15 cellular contexts compared by ENCODE assay signal in the genomic region with DNA sequence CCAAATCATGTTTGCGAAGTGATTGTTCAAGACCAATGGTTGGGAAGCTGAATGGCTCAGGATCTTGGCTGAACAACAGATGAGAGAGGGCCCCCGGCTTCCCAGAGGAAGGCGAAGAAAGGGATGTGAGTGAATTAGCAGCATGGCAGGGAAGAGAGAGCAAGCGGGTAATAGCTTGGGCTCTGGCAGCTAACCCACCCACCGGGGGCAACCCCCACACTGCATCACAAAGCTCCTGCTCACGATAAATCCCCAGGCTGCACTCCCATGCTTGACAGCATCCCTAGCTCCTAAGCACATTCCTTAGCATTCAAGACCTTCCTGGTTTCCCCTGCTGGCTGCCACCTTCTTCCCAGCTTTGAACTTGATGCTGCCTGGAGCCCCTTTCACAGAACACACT. TPM values are rescaled to one million over a fixed set of nuclear protein-coding genes. Genes with fewer than 3 reads are reported as not detected.
DNase-seq lines count a peak whose midpoint lies in the region; ATAC-seq, FAIRE-seq and TF ChIP-seq lines count a peak whose summit lies in the region.
"Had no signal": no experiment of that assay in that cellular context is flagged by ENCODE, and none has a peak within 500 bp of the region (broad histone marks: within the 10 kb centered on the region; RNA-seq: fewer than 3 reads in every experiment).

No MANE protein-coding gene starts in this region.

- no peaks in the 10 kb centered on the region for H3K36me3 Mint-ChIP-seq in neural progenitor cell
- no peaks in the 10 kb centered on the region for H3K36me3 Mint-ChIP-seq in stimulated activated effector memory CD8-positive, alpha-beta T cell treated with anti-CD3 and anti-CD28 coated beads, Interleukin-12 subunit alpha, Interleukin-12 subunit beta, amount 100 ng/mL, for 72 hours
- H3K36me3 Mint-ChIP-seq: CD4-positive, CD25-positive, alpha-beta regulatory T cell had no signal

- H3K9ac ChIP-seq in HepG2 (ENCODE audit: insufficient read depth, low read depth, low read length) (no peak overlapping the region), neural progenitor cell (no peak overlapping the region)
- H3K9ac ChIP-seq: BLaER1 treated with 17β-estradiol and CSF1 and Interleukin-3, amounts not matched to agents 10 nM and 100 nM had no signal

- H3F3A ChIP-seq in neural progenitor cell (ENCODE audit: low read depth) = peaks cover 13% of the 10 kb centered on the region

- no peaks in the 10 kb centered on the region for H3K79me2 ChIP-seq in HepG2 (ENCODE audit: insufficient read depth, low read length)
- no peaks in the 10 kb centered on the region for H3K79me2 ChIP-seq in neural progenitor cell (ENCODE audit: low read depth)

- H3K4me2 ChIP-seq in HepG2 (ENCODE audit: low read depth, low read length) = no peak overlapping the region
- peak overlapping the region; percentile 53 for H3K4me2 ChIP-seq in neural progenitor cell
- H3K4me2 ChIP-seq: BLaER1 treated with 17β-estradiol and CSF1 and Interleukin-3, amounts not matched to agents 10 nM and 100 nM had no signal

- H3K4me1 ChIP-seq in HepG2 (ENCODE audit: insufficient read depth, low read length) (peaks cover 47% of the 10 kb centered on the region), right lobe of liver (peaks cover 0 to 8% (median 0%) of the 10 kb centered on the region in 4 donors), neural progenitor cell (peaks cover 15% of the 10 kb centered on the region), ascending aorta (no peaks in the 10 kb centered on the region)

- H4K20me1 ChIP-seq in HepG2 (ENCODE audit: insufficient read depth, low read length) (no peaks in the 10 kb centered on the region), neural progenitor cell (ENCODE audit: low read depth) (no peaks in the 10 kb centered on the region)
- H4K20me1 ChIP-seq: BLaER1 treated with 17β-estradiol and CSF1 and Interleukin-3, amounts not matched to agents 10 nM and 100 nM had no signal

- no peak for ATAC-seq in HepG2
- ATAC-seq in right lobe of liver = no peak
- ATAC-seq in stimulated activated effector memory CD8-positive, alpha-beta T cell treated with anti-CD3 and anti-CD28 coated beads, Interleukin-12 subunit alpha, Interleukin-12 subunit beta, amount 100 ng/mL, for 72 hours = no peak

- POLR2A ChIA-PET in HepG2 (lab: Yijun Ruan, JAX) = interaction anchor here (1.6 kb wide), 1 partner anchor 138 kb away, joined by 3 read pairs; no protein-coding TSS in a partner anchor

- BruUV-seq in HepG2 (replicated peaks; lab: Mats Ljungman, UMichigan) = no TSS peak

- in situ Hi-C loops in HepG2 (cut with HindIII; ENCODE audit: extremely low pct_ligation_motif_present, low pct_unique_long_range_greater_than_20kb) = no loop called here

- no peak overlapping the region for H3K27ac ChIP-seq in HepG2 (ENCODE audit: extremely low read length, insufficient read depth, low read length)
- no peak overlapping the region for H3K27ac ChIP-seq in right lobe of liver
- peak overlapping the region; percentile 4 for H3K27ac ChIP-seq in neural progenitor cell
- no peak overlapping the region for H3K27ac ChIP-seq in ascending aorta
- H3K27ac ChIP-seq: 22Rv1; BLaER1 treated with 17β-estradiol and CSF1 and Interleukin-3, amounts not matched to agents 10 nM and 100 nM had no signal

- H3K4me3 Mint-ChIP-seq in neural progenitor cell = no peak overlapping the region
- H3K4me3 Mint-ChIP-seq in stimulated activated effector memory CD8-positive, alpha-beta T cell treated with anti-CD3 and anti-CD28 coated beads, Interleukin-12 subunit alpha, Interleukin-12 subunit beta, amount 100 ng/mL, for 72 hours = no peak overlapping the region
- H3K4me3 Mint-ChIP-seq: CD4-positive, CD25-positive, alpha-beta regulatory T cell had no signal

- H3K9me3 Mint-ChIP-seq in neural progenitor cell = no peaks in the 10 kb centered on the region
- H3K9me3 Mint-ChIP-seq in stimulated activated effector memory CD8-positive, alpha-beta T cell treated with anti-CD3 and anti-CD28 coated beads, Interleukin-12 subunit alpha, Interleukin-12 subunit beta, amount 100 ng/mL, for 72 hours = no peaks in the 10 kb centered on the region

- H3K4me3 ChIP-seq in HepG2 (replicated peaks in 1 of 3; ENCODE audit: insufficient read depth in 1 of 3, low read depth in 2 of 3, low read length in 3 of 3) (no peak overlapping the region), right lobe of liver (no peak overlapping the region), neural progenitor cell (no peak overlapping the region), ascending aorta (no peak overlapping the region)
- H3K4me3 ChIP-seq: BLaER1 treated with 17β-estradiol and CSF1 and Interleukin-3, amounts not matched to agents 10 nM and 100 nM; HAP-1 had no signal

- TF ChIP-seq RAD21 in HepG2 (CRISPR knock-in tag; IDR thresholded peaks at IDR 0.05) = no peak

- intact Hi-C loops in HepG2 (cut with micrococcal nuclease; ENCODE audit: unreplicated experiment) = no loop called here
- intact Hi-C loops in right lobe of liver (cut with DNase I) = no loop called here
- intact Hi-C loops in ascending aorta (cut with DNase I) = no loop called here

- 64% methylated on average over 6 of the region's 6 CpGs for WGBS in HepG2 (ENCODE audit: low lambda C conversion rate)
- 75% methylated on average over 5 of the region's 6 CpGs for WGBS in right lobe of liver (ENCODE audit: insufficient coverage, low coverage, low lambda C conversion rate, missing lambda C conversion rate)

- no peak overlapping the region for H3K27ac Mint-ChIP-seq in neural progenitor cell
- peak overlapping the region; percentile 63 for H3K27ac Mint-ChIP-seq in stimulated activated effector memory CD8-positive, alpha-beta T cell treated with anti-CD3 and anti-CD28 coated beads, Interleukin-12 subunit alpha, Interleukin-12 subunit beta, amount 100 ng/mL, for 72 hours
- H3K27ac Mint-ChIP-seq: CD4-positive, CD25-positive, alpha-beta regulatory T cell had no signal

- FAIRE-seq in HepG2 (lab: Jason Lieb, UNC) = no peak
- FAIRE-seq: HTR-8/SVneo had no signal

- no peaks in the 10 kb centered on the region for H3K36me3 ChIP-seq in HepG2 (replicated peaks in 1 of 2; ENCODE audit: control insufficient read depth in 1 of 2, insufficient read depth in 2 of 2, low read length in 2 of 2)
- no peaks in the 10 kb centered on the region for H3K36me3 ChIP-seq in right lobe of liver
- H3K36me3 ChIP-seq in neural progenitor cell = no peaks in the 10 kb centered on the region
- H3K36me3 ChIP-seq in ascending aorta = no peaks in the 10 kb centered on the region
- H3K36me3 ChIP-seq: BLaER1 treated with 17β-estradiol and CSF1 and Interleukin-3, amounts not matched to agents 10 nM and 100 nM; HAP-1 had no signal

- H3K9me3 ChIP-seq in HepG2 (ENCODE audit: low read length) (no peaks in the 10 kb centered on the region), right lobe of liver (no peaks in the 10 kb centered on the region), neural progenitor cell (ENCODE audit: low read depth) (no peaks in the 10 kb centered on the region), ascending aorta (no peaks in the 10 kb centered on the region)
- H3K9me3 ChIP-seq: BLaER1 treated with 17β-estradiol and CSF1 and Interleukin-3, amounts not matched to agents 10 nM and 100 nM; HAP-1 had no signal

- no peak for DNase-seq in HepG2 (ENCODE audit: low spot score)
- DNase-seq in right lobe of liver = no peak
- DNase-seq in ecto neural progenitor cell (ENCODE audit: low spot score) = peak; percentile 61
- peak; percentile 62 for DNase-seq in neural progenitor cell (ENCODE audit: low spot score)
- DNase-seq in stimulated activated effector memory CD8-positive, alpha-beta T cell treated with anti-CD3 and anti-CD28 coated beads, Interleukin-12 subunit alpha, Interleukin-12 subunit beta, amount 100 ng/mL, for 72 hours (ENCODE audit: low spot score in 2 of 2) = no peak
- DNase-seq in NCI-H1105 treated with DMSO at 0.1 percent for 48 hours (lab: John Stamatoyannopoulos, UW) = no peak
- DNase-seq in NCI-H2107 treated with DMSO at 0.1 percent for 48 hours (lab: John Stamatoyannopoulos, UW; ENCODE audit: unreplicated experiment) = no peak
- no peak for DNase-seq in ascending aorta (ENCODE audit: low spot score in 2 of 2)
- DNase-seq: Calu3; CD4-positive, CD25-positive, alpha-beta regulatory T cell; DMS 273 treated with DMSO at 0.1 percent for 48 hours had no signal

- CTCF ChIA-PET in HepG2 (lab: Yijun Ruan, JAX; ENCODE audit: low intra/inter-chr PET ratio, low total read pairs) = no interaction called here

- TF ChIP-seq EP300 in HepG2 (IDR thresholded peaks at IDR 0.05; ENCODE audit: low read depth in 2 of 2, low read length in 2 of 2) (no peak), HepG2 (CRISPR knock-in tag; IDR thresholded peaks at IDR 0.05; ENCODE audit: borderline replicate concordance) (no peak)

- no peak for TF ChIP-seq CTCF in HepG2 (CRISPR knock-in tag; IDR thresholded peaks at IDR 0.05)
- no peak for TF ChIP-seq CTCF in right lobe of liver (IDR thresholded peaks at IDR 0.05)
- no peak for TF ChIP-seq CTCF in neural progenitor cell (IDR thresholded peaks at IDR 0.05)
- no peak for TF ChIP-seq CTCF in ascending aorta (IDR thresholded peaks at IDR 0.05)

- H3K27me3 ChIP-seq in HepG2 (ENCODE audit: control insufficient read depth in 1 of 2, insufficient read depth in 2 of 2, low read length in 2 of 2) (peaks cover 0 to 17% of the 10 kb centered on the region in 2 experiments; a peak in 2 of 5 replicates), right lobe of liver (no peaks in the 10 kb centered on the region), neural progenitor cell (no peaks in the 10 kb centered on the region), ascending aorta (no peaks in the 10 kb centered on the region)
- H3K27me3 ChIP-seq: BLaER1 treated with 17β-estradiol and CSF1 and Interleukin-3, amounts not matched to agents 10 nM and 100 nM had no signal

- H3K4me1 Mint-ChIP-seq in neural progenitor cell = peaks cover 25% of the 10 kb centered on the region
- no peaks in the 10 kb centered on the region for H3K4me1 Mint-ChIP-seq in stimulated activated effector memory CD8-positive, alpha-beta T cell treated with anti-CD3 and anti-CD28 coated beads, Interleukin-12 subunit alpha, Interleukin-12 subunit beta, amount 100 ng/mL, for 72 hours
- H3K4me1 Mint-ChIP-seq: CD4-positive, CD25-positive, alpha-beta regulatory T cell had no signal

- TF ChIP-seq POLR2A in HepG2 (IDR thresholded peaks at IDR 0.05; ENCODE audit: insufficient read depth in 1 of 2, low read depth in 2 of 2, low read length in 2 of 2) (no peak), right lobe of liver (IDR thresholded peaks at IDR 0.05) (no peak)

- H2AFZ ChIP-seq in HepG2 (ENCODE audit: low read length) = no peak overlapping the region
- no peak overlapping the region for H2AFZ ChIP-seq in neural progenitor cell (replicated peaks)

- peaks cover 5% of the 10 kb centered on the region for H3K27me3 Mint-ChIP-seq in neural progenitor cell (ENCODE audit: insufficient read depth, low read depth)

RNA-seq across cellular contexts. Expression of gene EMP2, which starts 26.2 kb away (rescaled TPM):
- total RNA-seq in HepG2 (2016; rRNA removed; fragmentation: Illumina TruSeq; extraction: Trizol) (13.4 and 24.6 TPM in 2 replicates), right lobe of liver (10 to 100 TPM; 38.5 to 95.6 (median 58.4) TPM), neural progenitor cell (ENCODE audit: low replicate concordance) (15.8 and 16.4 TPM in 2 replicates), ascending aorta (49.2 TPM)
- total RNA-seq in HepG2 (2016; cell fraction: cytosol; rRNA removed; fragmentation: Illumina TruSeq; extraction: Trizol; ENCODE audit: low read depth) = 9.2 and 9.9 TPM in 2 replicates
- total RNA-seq in HepG2 (2016; cell fraction: insoluble cytoplasmic fraction; rRNA removed; fragmentation: Illumina TruSeq; extraction: Trizol) = 11.7 and 21.4 TPM in 2 replicates
- total RNA-seq in HepG2 (2016; cell fraction: membrane; rRNA removed; fragmentation: Illumina TruSeq; extraction: Trizol) = 11.9 and 13.5 TPM in 2 replicates
- total RNA-seq in HepG2 (2016; cell fraction: nucleus; rRNA removed; fragmentation: Illumina TruSeq; extraction: Trizol) = 17.1 and 22.3 TPM in 2 replicates
- polyA plus RNA-seq in HepG2 (2011; rRNA removed) = 84.4 and 91.2 TPM in 2 replicates
- 59.1 and 63.8 TPM in 2 replicates for polyA plus RNA-seq in HepG2 (2011; cell fraction: cytosol; rRNA removed)
- 25.3 and 26.7 TPM in 2 replicates for polyA plus RNA-seq in HepG2 (2011; cell fraction: nucleus; rRNA removed)
- polyA plus RNA-seq in HepG2 (2012) = 79.6 and 88.1 TPM in 2 replicates
- 25.1 and 29.9 TPM in 2 replicates for polyA plus RNA-seq in HepG2 (2016; cell fraction: cytosol; fragmentation: Illumina TruSeq; extraction: Trizol; ENCODE audit: low read depth)
- polyA plus RNA-seq in HepG2 (2016; cell fraction: insoluble cytoplasmic fraction; fragmentation: Illumina TruSeq; extraction: Trizol; ENCODE audit: low read depth) = 19.9 and 21.5 TPM in 2 replicates
- polyA plus RNA-seq in HepG2 (2016; cell fraction: membrane; fragmentation: Illumina TruSeq; extraction: Trizol; ENCODE audit: low read depth) = 20.0 and 21.7 TPM in 2 replicates
- polyA plus RNA-seq in HepG2 (2016; cell fraction: nucleus; fragmentation: Illumina TruSeq; extraction: Trizol; ENCODE audit: insufficient read depth, low read depth) = 44.6 and 45.3 TPM in 2 replicates
- 185 and 354 TPM in 2 replicates for polyA minus RNA-seq in HepG2 (2011; rRNA and poly(A)+ RNA removed; ENCODE audit: low replicate concordance)
- polyA minus RNA-seq in HepG2 (2011; cell fraction: cytosol; rRNA and poly(A)+ RNA removed) = 33.1 and 45.3 TPM in 2 replicates
- polyA minus RNA-seq in HepG2 (2011; cell fraction: nucleus; rRNA and poly(A)+ RNA removed) = 34.7 and 36.2 TPM in 2 replicates
- total RNA-seq: CD4-positive, CD25-positive, alpha-beta regulatory T cell had no signal
- polyA plus RNA-seq: CD4-positive, CD25-positive, alpha-beta regulatory T cell had no signal

Comparison
In these comparisons a context has a peak if more than half of its experiments do, and no peak if none do; other contexts are left out.
1. DNase-seq: peak in ecto neural progenitor cell (single experiment) and neural progenitor cell (single experiment); none in HepG2 (single experiment), right lobe of liver (0 of 3), stimulated activated effector memory CD8-positive, alpha-beta T cell treated with anti-CD3 and anti-CD28 coated beads, Interleukin-12 subunit alpha, Interleukin-12 subunit beta, amount 100 ng/mL, for 72 hours (0 of 2), NCI-H1105 treated with DMSO at 0.1 percent for 48 hours (single experiment), NCI-H2107 treated with DMSO at 0.1 percent for 48 hours (single experiment) and ascending aorta (0 of 2).